ENCODE assay signal across 8 cellular contexts in the genomic region with DNA sequence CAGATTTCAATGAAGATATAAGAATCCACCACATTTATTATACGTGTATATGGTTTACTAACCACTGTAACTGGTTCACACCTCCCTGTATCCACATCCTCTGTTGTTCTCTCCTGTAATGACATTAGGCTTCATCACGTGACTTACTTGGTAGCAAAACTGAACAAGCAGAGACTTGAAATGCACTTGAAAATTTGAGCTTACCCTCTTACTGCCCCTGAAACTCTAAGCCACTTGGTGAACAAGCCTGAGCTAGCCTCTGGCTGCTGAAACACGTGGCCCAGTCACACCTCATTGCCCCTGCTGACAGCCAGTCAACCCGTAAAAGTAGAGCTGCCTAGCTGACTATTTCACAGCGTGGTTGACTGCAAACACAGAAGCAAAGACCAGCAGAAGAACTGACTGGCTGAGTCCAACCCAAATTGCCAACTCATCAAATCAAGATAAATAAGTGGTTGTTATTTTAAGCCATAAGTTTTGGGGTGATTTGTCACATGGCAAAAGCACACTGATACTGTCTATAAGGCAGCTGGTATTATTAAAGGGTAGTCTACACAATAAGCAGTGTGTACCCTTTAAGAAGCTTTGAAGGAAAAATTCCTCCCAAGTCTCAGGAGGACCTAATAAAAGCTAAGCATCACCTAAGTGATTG.
DNase-seq lines count a peak whose midpoint lies in the region; ATAC-seq and TF ChIP-seq lines count a peak whose summit lies in the region.

No MANE protein-coding gene starts in this region.

- intact Hi-C loops in colonic mucosa (cut with DNase I): no loop called here

- H3K27ac Mint-ChIP-seq in activated naive CD8-positive, alpha-beta T cell treated with anti-CD3 and anti-CD28 coated beads, Interleukin-2, amount 50 U/mL, for 24 hours: peak overlapping the region; percentile 15

- no peaks in the 10 kb centered on the region for H3K9me3 ChIP-seq in colonic mucosa

- H3K4me1 ChIP-seq in colonic mucosa: no peaks in the 10 kb centered on the region

- no peak overlapping the region for H3K4me3 ChIP-seq in colonic mucosa

- no peaks in the 10 kb centered on the region for H3K27me3 Mint-ChIP-seq in activated naive CD8-positive, alpha-beta T cell treated with anti-CD3 and anti-CD28 coated beads, Interleukin-2, amount 50 U/mL, for 24 hours

- peaks cover 5% of the 10 kb centered on the region for H3K36me3 ChIP-seq in colonic mucosa

- no peaks in the 10 kb centered on the region for H3K9me3 Mint-ChIP-seq in activated naive CD8-positive, alpha-beta T cell treated with anti-CD3 and anti-CD28 coated beads, Interleukin-2, amount 50 U/mL, for 24 hours

- DNase-seq in NCI-H1436 treated with DMSO at 0.1 percent for 48 hours (lab: John Stamatoyannopoulos, UW) (peak; percentile 96), foreskin melanocyte (no peak), colonic mucosa (no peak)
- no peak for DNase-seq in activated naive CD8-positive, alpha-beta T cell treated with anti-CD3 and anti-CD28 coated beads, Interleukin-2, amount 50 U/mL, for 24 hours
- DNase-seq in stimulated activated CD4-positive, alpha-beta T cell treated with anti-CD3 and anti-CD28 coated beads, Interleukin-4, amount 100 ng/mL, for 1 hour: no peak
- DNase-seq in activated CD4-positive, alpha-beta T cell treated with anti-CD3 and anti-CD28 coated beads for 4 hours: no peak

- H3K27me3 ChIP-seq in colonic mucosa: no peaks in the 10 kb centered on the region

- H3K9ac ChIP-seq in colonic mucosa (ENCODE audit: low read depth in 2 of 2, low read length in 2 of 2): no peak overlapping the region

- peaks cover 7% of the 10 kb centered on the region for H3K4me1 Mint-ChIP-seq in activated naive CD8-positive, alpha-beta T cell treated with anti-CD3 and anti-CD28 coated beads, Interleukin-2, amount 50 U/mL, for 24 hours

- peaks cover 4% of the 10 kb centered on the region for H3K36me3 Mint-ChIP-seq in activated naive CD8-positive, alpha-beta T cell treated with anti-CD3 and anti-CD28 coated beads, Interleukin-2, amount 50 U/mL, for 24 hours (ENCODE audit: low read depth)

- TF ChIP-seq CTCF in colonic mucosa (IDR thresholded peaks at IDR 0.05): no peak

- no peak overlapping the region for H3K27ac ChIP-seq in colonic mucosa

- ATAC-seq in GM18858 (IDR thresholded peaks at IDR 0.05; ENCODE audit: unreplicated experiment) (peak; percentile 97), HG02623 (IDR thresholded peaks at IDR 0.05; ENCODE audit: unreplicated experiment) (peak; percentile 97)
- peak; percentile 24 for ATAC-seq in activated naive CD8-positive, alpha-beta T cell treated with anti-CD3 and anti-CD28 coated beads, Interleukin-2, amount 50 U/mL, for 24 hours

- H3K4me3 Mint-ChIP-seq in activated naive CD8-positive, alpha-beta T cell treated with anti-CD3 and anti-CD28 coated beads, Interleukin-2, amount 50 U/mL, for 24 hours: no peak overlapping the region

Comparison
In these comparisons a context has a peak if more than half of its experiments do, and no peak if none do; other contexts are left out.
1. ATAC-seq: peak in every context shown above with its lines; median percentile 97 in GM18858; 97 in HG02623; 24 in activated naive CD8-positive, alpha-beta T cell treated with anti-CD3 and anti-CD28 coated beads, Interleukin-2, amount 50 U/mL, for 24 hours.